ENCODE assay signal across 24 cellular contexts in genomic region chr5:149011731-149012130, GRCh38. TPM values are rescaled to one million over a fixed set of nuclear protein-coding genes. Genes with fewer than 3 reads are reported as not detected.
"Had no signal": no experiment of that assay in that cellular context is flagged by ENCODE, and none has a peak within 500 bp of the region (broad histone marks: within the 10 kb centered on the region; RNA-seq: fewer than 3 reads in every experiment).

No MANE protein-coding gene starts in this region.

- H3K9me3 ChIP-seq: ascending aorta had no signal

- H3K27me3 Mint-ChIP-seq: activated CD4-positive, alpha-beta T cell treated with anti-CD3 and anti-CD28 coated beads, Interleukin-2, amount 10 ng/mL, durations not matched to agents 24 days and 14 days; activated CD8-positive, alpha-beta T cell treated with anti-CD3 and anti-CD28 coated beads for 36 hours; activated naive CD8-positive, alpha-beta T cell treated with anti-CD3 and anti-CD28 coated beads for 36 hours had no signal

- ATAC-seq: activated CD8-positive, alpha-beta T cell treated with anti-CD3 and anti-CD28 coated beads for 36 hours; activated T-cell treated with anti-CD3 and anti-CD28 coated beads, Interleukin-2, amount 50 U/mL, for 72 hours; activated T-helper 17 cell treated with anti-CD3 and anti-CD28 coated beads, Interleukin-2, amount 50 U/mL, for 72 hours had no signal

- H3K36me3 Mint-ChIP-seq: activated naive CD8-positive, alpha-beta T cell treated with anti-CD3 and anti-CD28 coated beads for 36 hours had no signal

- H3K36me3 ChIP-seq: ascending aorta, WERI-Rb-1 had no signal

- H3K27me3 ChIP-seq: ascending aorta had no signal

- H3K4me1 Mint-ChIP-seq: activated CD4-positive, alpha-beta T cell treated with anti-CD3 and anti-CD28 coated beads, Interleukin-2, amount 10 ng/mL, durations not matched to agents 24 days and 14 days; activated naive CD8-positive, alpha-beta T cell treated with anti-CD3 and anti-CD28 coated beads for 36 hours had no signal

- H3K27ac Mint-ChIP-seq: activated CD4-positive, alpha-beta T cell treated with anti-CD3 and anti-CD28 coated beads, Interleukin-2, amount 10 ng/mL, durations not matched to agents 24 days and 14 days; activated CD8-positive, alpha-beta T cell treated with anti-CD3 and anti-CD28 coated beads for 36 hours; activated naive CD8-positive, alpha-beta T cell treated with anti-CD3 and anti-CD28 coated beads for 36 hours; activated T-cell treated with anti-CD3 and anti-CD28 coated beads, Interleukin-2, amount 50 U/mL, for 72 hours; activated T-helper 17 cell treated with anti-CD3 and anti-CD28 coated beads, Interleukin-2, amount 50 U/mL, for 72 hours had no signal

- H3K4me3 Mint-ChIP-seq: activated CD4-positive, alpha-beta T cell treated with anti-CD3 and anti-CD28 coated beads, Interleukin-2, amount 10 ng/mL, durations not matched to agents 24 days and 14 days; activated CD8-positive, alpha-beta T cell treated with anti-CD3 and anti-CD28 coated beads for 36 hours; activated naive CD8-positive, alpha-beta T cell treated with anti-CD3 and anti-CD28 coated beads for 36 hours; activated T-cell treated with anti-CD3 and anti-CD28 coated beads, Interleukin-2, amount 50 U/mL, for 72 hours; activated T-helper 17 cell treated with anti-CD3 and anti-CD28 coated beads, Interleukin-2, amount 50 U/mL, for 72 hours had no signal

- H3K4me1 ChIP-seq: ascending aorta had no signal

- H3K4me3 ChIP-seq: ascending aorta had no signal

- DNase-seq: activated CD4-positive, alpha-beta T cell treated with anti-CD3 and anti-CD28 coated beads, Interleukin-2, amount 10 ng/mL, durations not matched to agents 24 days and 14 days; activated CD4-positive, alpha-beta T cell treated with anti-CD3 and anti-CD28 coated beads, Interleukin-2, amount 50 U/mL, for 4 hours; activated CD8-positive, alpha-beta T cell treated with anti-CD3 and anti-CD28 coated beads for 36 hours; activated effector memory CD4-positive, alpha-beta T cell treated with anti-CD3 and anti-CD28 coated beads, Interleukin-2, amount 50 U/mL, for 16 hours; activated naive CD4-positive, alpha-beta T cell; activated naive CD4-positive, alpha-beta T cell treated with anti-CD3 and anti-CD28 coated beads, Interleukin-2, amount 50 U/mL, for 16 hours; activated naive CD8-positive, alpha-beta T cell treated with anti-CD3 and anti-CD28 coated beads for 36 hours; activated T-cell treated with anti-CD3 and anti-CD28 coated beads, Interleukin-2, amount 50 U/mL, for 1 hour; activated T-cell treated with anti-CD3 and anti-CD28 coated beads, Interleukin-2, amount 50 U/mL, for 72 hours; amniotic stem cell; Kasumi-1; NCI-H1092 treated with DMSO at 0.1 percent for 48 hours; NCI-H1417; NCI-H146; NCI-H187; NCI-H2081; NCI-H524 treated with DMSO at 0.1 percent for 48 hours; Right ventricle myocardium superior; T-helper 1 cell; WERI-Rb-1 had no signal

- H3K9me3 Mint-ChIP-seq: activated CD4-positive, alpha-beta T cell treated with anti-CD3 and anti-CD28 coated beads, Interleukin-2, amount 10 ng/mL, durations not matched to agents 24 days and 14 days; activated CD8-positive, alpha-beta T cell treated with anti-CD3 and anti-CD28 coated beads for 36 hours; activated naive CD8-positive, alpha-beta T cell treated with anti-CD3 and anti-CD28 coated beads for 36 hours; activated T-cell treated with anti-CD3 and anti-CD28 coated beads, Interleukin-2, amount 50 U/mL, for 72 hours; activated T-helper 17 cell treated with anti-CD3 and anti-CD28 coated beads, Interleukin-2, amount 50 U/mL, for 72 hours had no signal

- H3K27ac ChIP-seq: ascending aorta, WERI-Rb-1 had no signal

RNA-seq across cellular contexts. Expression of gene SH3TC2, which starts 51.1 kb away (rescaled TPM):
- total RNA-seq: activated CD4-positive, alpha-beta T cell treated with anti-CD3 and anti-CD28 coated beads, Interleukin-2, amount 10 ng/mL, durations not matched to agents 24 days and 14 days; activated CD8-positive, alpha-beta memory T cell treated with anti-CD3 and anti-CD28 coated beads for 36 hours; activated CD8-positive, alpha-beta T cell treated with anti-CD3 and anti-CD28 coated beads for 36 hours; activated naive CD8-positive, alpha-beta T cell treated with anti-CD3 and anti-CD28 coated beads for 36 hours; activated T-helper 17 cell treated with anti-CD3 and anti-CD28 coated beads, Interleukin-2, amount 50 U/mL, for 72 hours; T-helper 2 cell treated with Interferon-gamma antibody and Interleukin-4, amounts not matched to agents 100 ng/mL and 5 ng/mL, for 36 hours had no signal
